10 cellular contexts compared by ENCODE assay signal in genomic region chr12:92603741-92604432, GRCh38.
DNase-seq lines count a peak whose midpoint lies in the region; ATAC-seq, FAIRE-seq and TF ChIP-seq lines count a peak whose summit lies in the region.
"Had no signal": no experiment of that assay in that cellular context is flagged by ENCODE, and none has a peak within 500 bp of the region (broad histone marks: within the 10 kb centered on the region; RNA-seq: fewer than 3 reads in every experiment).

No MANE protein-coding gene starts in this region.

- no peak overlapping the region for H3K4me3 ChIP-seq in A673 (ENCODE audit: low read depth, low read length, poor library complexity, severe bottlenecking)
- H3K4me3 ChIP-seq in DOHH2 (ENCODE audit: low read length) = no peak overlapping the region
- H3K4me3 ChIP-seq in keratinocyte (ENCODE audit: control insufficient read depth in 2 of 3, extremely low read depth in 1 of 3, insufficient read depth in 2 of 3, low read depth in 1 of 3, low read length in 3 of 3) = no peak overlapping the region
- no peak overlapping the region for H3K4me3 ChIP-seq in CD8-positive, alpha-beta memory T cell (ENCODE audit: low read length)

- H3K79me2 ChIP-seq in DOHH2 (ENCODE audit: control insufficient read depth, low read length) (no peaks in the 10 kb centered on the region), keratinocyte (ENCODE audit: control insufficient read depth, insufficient read depth, low read length) (no peaks in the 10 kb centered on the region)

- CTCF ChIA-PET in A673 (lab: Charles Lee) = no interaction called here
- CTCF ChIA-PET in CD8-positive, alpha-beta memory T cell (lab: Charles Lee) = interaction anchor here (1.0 to 1.2 kb wide), 2 partner anchors 9 to 1222 kb away, joined by 3 read pairs; no protein-coding TSS in a partner anchor

- no peaks in the 10 kb centered on the region for H3K27me3 ChIP-seq in A673 (replicated peaks; ENCODE audit: insufficient read depth, low read depth, low read length, poor library complexity)
- H3K27me3 ChIP-seq in DOHH2 (ENCODE audit: control insufficient read depth, low read length) = no peaks in the 10 kb centered on the region
- H3K27me3 ChIP-seq in keratinocyte (ENCODE audit: control insufficient read depth, extremely low read depth, insufficient read depth, low read length) = no peaks in the 10 kb centered on the region
- no peaks in the 10 kb centered on the region for H3K27me3 ChIP-seq in CD8-positive, alpha-beta memory T cell (ENCODE audit: insufficient read depth, low read length, poor library complexity, severe bottlenecking)

- H3K4me2 ChIP-seq in DOHH2 (ENCODE audit: low read length) (no peak overlapping the region), keratinocyte (ENCODE audit: control insufficient read depth, extremely low read depth, insufficient read depth, low read depth, low read length) (no peak overlapping the region)

- in situ Hi-C loops in KBM-7 (cut with MboI; ENCODE audit: low pct_unique_long_range_greater_than_20kb, low sequenced_read_pairs) = no loop called here

- ATAC-seq in activated T-helper 17 cell treated with anti-CD3 and anti-CD28 coated beads, Interleukin-2, amount 50 U/mL, for 72 hours (replicated peaks) = peak; percentile 89
- ATAC-seq in HG03196 (IDR thresholded peaks at IDR 0.05; ENCODE audit: unreplicated experiment) (no peak), GM19395 (IDR thresholded peaks at IDR 0.05; ENCODE audit: unreplicated experiment) (no peak)

- H3K27ac ChIP-seq in A673 (ENCODE audit: low read depth, low read length, poor library complexity, severe bottlenecking) (no peak overlapping the region), DOHH2 (ENCODE audit: low read depth, low read length) (no peak overlapping the region), keratinocyte (ENCODE audit: control insufficient read depth, insufficient read depth, low read length) (peak overlapping the region; percentile 55)
- H3K27ac ChIP-seq in CD8-positive, alpha-beta memory T cell (ENCODE audit: low read depth, low read length) = no peak overlapping the region

- peaks cover 38% of the 10 kb centered on the region for H3K36me3 Mint-ChIP-seq in activated T-helper 17 cell treated with anti-CD3 and anti-CD28 coated beads, Interleukin-2, amount 50 U/mL, for 72 hours (ENCODE audit: low read depth)
- peaks cover 7 to 24% (median 8%) of the 10 kb centered on the region in 3 donors for H3K36me3 Mint-ChIP-seq in CD8-positive, alpha-beta memory T cell

- H4K20me1 ChIP-seq in DOHH2 (ENCODE audit: control insufficient read depth, insufficient read depth, low read depth, low read length) (no peaks in the 10 kb centered on the region), keratinocyte (ENCODE audit: control insufficient read depth, extremely low read depth, insufficient read depth, low read length) (no peaks in the 10 kb centered on the region)

- peak overlapping the region; percentile 69 for H3K4me3 Mint-ChIP-seq in activated T-helper 17 cell treated with anti-CD3 and anti-CD28 coated beads, Interleukin-2, amount 50 U/mL, for 72 hours
- H3K4me3 Mint-ChIP-seq in CD8-positive, alpha-beta memory T cell = no peak overlapping the region
- H3K4me3 Mint-ChIP-seq: dendritic cell treated with granulocyte-macrophage colony-stimulating factor and Interleukin-4, amounts not matched to agents 40 ng/mL and 50 ng/mL, for 4 days had no signal

- H3K36me3 ChIP-seq in A673 (ENCODE audit: insufficient read depth, low read length, poor library complexity, severe bottlenecking) = no peaks in the 10 kb centered on the region
- H3K36me3 ChIP-seq in DOHH2 (ENCODE audit: control insufficient read depth, low read length) = no peaks in the 10 kb centered on the region
- no peaks in the 10 kb centered on the region for H3K36me3 ChIP-seq in keratinocyte (ENCODE audit: control insufficient read depth in 2 of 2, extremely low read depth in 1 of 2, insufficient read depth in 2 of 2, low read length in 2 of 2)
- no peaks in the 10 kb centered on the region for H3K36me3 ChIP-seq in CD8-positive, alpha-beta memory T cell (ENCODE audit: insufficient read depth, low read length)

- peaks cover 25% of the 10 kb centered on the region for H3K9me3 Mint-ChIP-seq in activated T-helper 17 cell treated with anti-CD3 and anti-CD28 coated beads, Interleukin-2, amount 50 U/mL, for 72 hours
- peaks cover 13 to 22% (median 17%) of the 10 kb centered on the region in 5 donors for H3K9me3 Mint-ChIP-seq in CD8-positive, alpha-beta memory T cell

- H3K4me1 Mint-ChIP-seq in activated T-helper 17 cell treated with anti-CD3 and anti-CD28 coated beads, Interleukin-2, amount 50 U/mL, for 72 hours = peaks cover 47% of the 10 kb centered on the region
- H3K4me1 Mint-ChIP-seq in CD8-positive, alpha-beta memory T cell = peaks cover 4 to 20% (median 16%) of the 10 kb centered on the region in 3 donors

- intact Hi-C loops in A673 (cut with micrococcal nuclease; ENCODE audit: unreplicated experiment) = loop anchor here (10.0 kb wide), 1 partner anchor 1219 kb away; no protein-coding TSS in a partner anchor

- H3K27ac Mint-ChIP-seq in activated T-helper 17 cell treated with anti-CD3 and anti-CD28 coated beads, Interleukin-2, amount 50 U/mL, for 72 hours = peak overlapping the region; percentile 90
- peak overlapping the region in 3 of 8 donors; percentile 0 to 71 (median 70) for H3K27ac Mint-ChIP-seq in CD8-positive, alpha-beta memory T cell
- H3K27ac Mint-ChIP-seq: dendritic cell treated with granulocyte-macrophage colony-stimulating factor and Interleukin-4, amounts not matched to agents 40 ng/mL and 50 ng/mL, for 4 days had no signal

- DNase-seq in A673 (ENCODE audit: low spot score) (no peak), keratinocyte (ENCODE audit: low read depth, low spot score) (no peak), KBM-7 (no peak)
- no peak for DNase-seq in CD8-positive, alpha-beta memory T cell
- DNase-seq: NCI-H2227 treated with DMSO at 0.1 percent for 48 hours had no signal

- H2AFZ ChIP-seq in keratinocyte (ENCODE audit: control insufficient read depth, low read length) = no peak overlapping the region

- TF ChIP-seq CTCF in A673 (conservative IDR thresholded peaks at IDR 0.05; ENCODE audit: low read depth, low read length) (0 out of 2 replicates have a peak, but pooled peaks have one; percentile 22), DOHH2 (IDR thresholded peaks at IDR 0.05; ENCODE audit: low read depth, low read length, poor library complexity, severe bottlenecking) (peak; percentile 33), keratinocyte (optimal IDR thresholded peaks at IDR 0.05 in 1 of 3, IDR thresholded peaks at IDR 0.05 in 1 of 3, conservative IDR thresholded peaks at IDR 0.05 in 1 of 3; ENCODE audit: extremely low read depth in 1 of 3, insufficient read depth in 2 of 3, low read length in 3 of 3) (peak in 2 of 3 experiments; percentile 58 to 59)

- POLR2A ChIA-PET in A673 (lab: Charles Lee; ENCODE audit: low non-redundant PET) = no interaction called here
- POLR2A ChIA-PET in CD8-positive, alpha-beta memory T cell (lab: Charles Lee) = no interaction called here

- FAIRE-seq in keratinocyte (lab: Jason Lieb, UNC) = peak; percentile 17

- H3K9me1 ChIP-seq in keratinocyte (ENCODE audit: control insufficient read depth, extremely low read depth, insufficient read depth, low read length) = no peaks in the 10 kb centered on the region

- H3K27me3 Mint-ChIP-seq in activated T-helper 17 cell treated with anti-CD3 and anti-CD28 coated beads, Interleukin-2, amount 50 U/mL, for 72 hours = no peaks in the 10 kb centered on the region
- peaks cover 0 to 1% of the 10 kb centered on the region in 2 donors for H3K27me3 Mint-ChIP-seq in CD8-positive, alpha-beta memory T cell
- H3K27me3 Mint-ChIP-seq: dendritic cell treated with granulocyte-macrophage colony-stimulating factor and Interleukin-4, amounts not matched to agents 40 ng/mL and 50 ng/mL, for 4 days had no signal

- H3K9me3 ChIP-seq in A673 (ENCODE audit: low read depth, low read length, poor library complexity, severe bottlenecking) = peaks cover 8% of the 10 kb centered on the region
- peaks cover 28% of the 10 kb centered on the region for H3K9me3 ChIP-seq in DOHH2 (ENCODE audit: control insufficient read depth, insufficient read depth, low read length)
- peaks cover 9% of the 10 kb centered on the region for H3K9me3 ChIP-seq in keratinocyte (ENCODE audit: control insufficient read depth, low read depth, low read length)
- no peaks in the 10 kb centered on the region for H3K9me3 ChIP-seq in CD8-positive, alpha-beta memory T cell (ENCODE audit: low read length)

- BruUV-seq in A673 (replicated peaks; lab: Mats Ljungman, UMichigan) = no TSS peak

- no peaks in the 10 kb centered on the region for H3F3A ChIP-seq in DOHH2 (ENCODE audit: control insufficient read depth, insufficient read depth)

- dilution Hi-C loops in keratinocyte (cut with MboI; ENCODE audit: extremely low pct_ligation_motif_present, low sequenced_read_pairs) = no loop called here

- H3K9me2 ChIP-seq in DOHH2 (replicated peaks; ENCODE audit: control insufficient read depth, low read length) = no peaks in the 10 kb centered on the region

- no peak overlapping the region for H3K9ac ChIP-seq in keratinocyte (ENCODE audit: control insufficient read depth, extremely low read depth, insufficient read depth, low read length)

- H3K4me1 ChIP-seq in A673 (ENCODE audit: insufficient read depth, low read length, poor library complexity, severe bottlenecking) (no peaks in the 10 kb centered on the region), DOHH2 (ENCODE audit: control insufficient read depth, low read length) (no peaks in the 10 kb centered on the region), keratinocyte (ENCODE audit: control insufficient read depth, extremely low read depth, insufficient read depth, low read length) (peaks cover 20% of the 10 kb centered on the region)
- no peaks in the 10 kb centered on the region for H3K4me1 ChIP-seq in CD8-positive, alpha-beta memory T cell (ENCODE audit: insufficient read depth, low read length)
